20 cellular contexts compared by ENCODE assay signal in the genomic region with DNA sequence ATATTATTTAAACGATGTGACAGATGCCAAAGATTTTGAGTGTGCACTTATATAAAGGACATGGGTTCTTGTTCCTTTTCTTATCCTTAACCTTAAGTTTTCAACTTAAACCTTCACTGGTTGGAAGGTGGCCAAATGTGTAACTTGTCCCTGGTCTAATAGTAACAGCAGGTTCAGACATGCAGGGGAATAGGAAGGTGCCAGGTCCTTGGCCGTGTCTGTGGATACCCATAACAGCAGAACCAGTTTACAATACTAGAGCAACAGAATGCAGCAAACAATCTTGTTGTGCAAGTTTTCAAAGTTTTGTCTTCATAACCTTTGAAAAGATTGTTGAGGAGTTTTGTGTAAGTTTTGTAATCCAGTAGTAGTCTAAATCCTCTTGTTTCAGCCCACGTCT. TPM values are rescaled to one million over a fixed set of nuclear protein-coding genes. Genes with fewer than 3 reads are reported as not detected.
DNase-seq lines count a peak whose midpoint lies in the region; ATAC-seq and TF ChIP-seq lines count a peak whose summit lies in the region.
"Had no signal": no experiment of that assay in that cellular context is flagged by ENCODE, and none has a peak within 500 bp of the region (broad histone marks: within the 10 kb centered on the region; RNA-seq: fewer than 3 reads in every experiment).

No MANE protein-coding gene starts in this region.

- H2AFZ ChIP-seq in smooth muscle cell (ENCODE audit: low read depth), result no peak overlapping the region
- H2AFZ ChIP-seq: parathyroid adenoma had no signal

- DNase-seq in activated T-cell treated with anti-CD3 and anti-CD28 coated beads, Interleukin-2, amount 50 U/mL, for 24 hours, result no peak
- no peak for DNase-seq in activated T-cell treated with anti-CD3 and anti-CD28 coated beads, Interleukin-2, amount 50 U/mL, for 48 hours
- DNase-seq in KBM-7 (peak; percentile 60), OCI-M1 (lab: John Stamatoyannopoulos, UW) (peak; percentile 62), smooth muscle cell (lab: John Stamatoyannopoulos, UW; ENCODE audit: unreplicated experiment) (no peak), NCI-H1694 (lab: John Stamatoyannopoulos, UW) (no peak)
- DNase-seq: activated CD4-positive, alpha-beta T cell treated with anti-CD3 and anti-CD28 coated beads, Interleukin-2, amount 50 U/mL, for 4 hours; amygdala; effector memory CD4-positive, alpha-beta T cell; GOT3; heart right ventricle; KG1; NCI-H1694 treated with DMSO at 0.1 percent for 48 hours; NCI-H524 treated with DMSO at 0.1 percent for 48 hours; Peyer's patch; stimulated activated CD4-positive, alpha-beta T cell treated with anti-CD3 and anti-CD28 coated beads, Interleukin-2, amount 100 ng/mL, for 48 hours had no signal

- H3K9ac ChIP-seq in smooth muscle cell (ENCODE audit: low read depth), result no peak overlapping the region
- H3K9ac ChIP-seq: parathyroid adenoma had no signal

- H3K36me3 Mint-ChIP-seq in activated T-cell treated with anti-CD3 and anti-CD28 coated beads, Interleukin-2, amount 50 U/mL, for 24 hours (ENCODE audit: low read depth), result peaks cover 73% of the 10 kb centered on the region

- H3K9me3 Mint-ChIP-seq in activated T-cell treated with anti-CD3 and anti-CD28 coated beads, Interleukin-2, amount 50 U/mL, for 24 hours, result no peaks in the 10 kb centered on the region
- H3K9me3 Mint-ChIP-seq: central memory CD8-positive, alpha-beta T cell had no signal

- no peak overlapping the region for H3K4me2 ChIP-seq in smooth muscle cell

- peaks cover 86% of the 10 kb centered on the region for H3K27me3 ChIP-seq in smooth muscle cell (ENCODE audit: low read depth)
- H3K27me3 ChIP-seq: Peyer's patch had no signal

- H3K27ac Mint-ChIP-seq in activated T-cell treated with anti-CD3 and anti-CD28 coated beads, Interleukin-2, amount 50 U/mL, for 24 hours, result peak overlapping the region; percentile 26

- no peaks in the 10 kb centered on the region for H3F3A ChIP-seq in smooth muscle cell (ENCODE audit: low read depth)

- H3K9me3 ChIP-seq in smooth muscle cell (replicated peaks; ENCODE audit: low read depth), result no peaks in the 10 kb centered on the region
- H3K9me3 ChIP-seq: heart right ventricle, Peyer's patch had no signal

- no peaks in the 10 kb centered on the region for H3K36me3 ChIP-seq in smooth muscle cell (ENCODE audit: low read depth)
- H3K36me3 ChIP-seq: heart right ventricle, Peyer's patch had no signal

- no peak overlapping the region for H3K4me3 Mint-ChIP-seq in activated T-cell treated with anti-CD3 and anti-CD28 coated beads, Interleukin-2, amount 50 U/mL, for 24 hours
- H3K4me3 Mint-ChIP-seq: central memory CD8-positive, alpha-beta T cell had no signal

- H3K4me1 ChIP-seq in smooth muscle cell (ENCODE audit: low read depth), result peaks cover 5% of the 10 kb centered on the region

- ATAC-seq in GM21515 (IDR thresholded peaks at IDR 0.05; ENCODE audit: unreplicated experiment), result no peak
- ATAC-seq: heart right ventricle had no signal

- H3K4me1 Mint-ChIP-seq in activated T-cell treated with anti-CD3 and anti-CD28 coated beads, Interleukin-2, amount 50 U/mL, for 24 hours (ENCODE audit: low read depth), result peaks cover 32% of the 10 kb centered on the region

- H3K27me3 Mint-ChIP-seq in activated T-cell treated with anti-CD3 and anti-CD28 coated beads, Interleukin-2, amount 50 U/mL, for 24 hours, result no peaks in the 10 kb centered on the region

- no peak for TF ChIP-seq CTCF in smooth muscle cell (IDR thresholded peaks at IDR 0.05; ENCODE audit: borderline replicate concordance, insufficient read depth, poor library complexity, severe bottlenecking)

- H3K27ac ChIP-seq in smooth muscle cell (ENCODE audit: low read depth), result peak overlapping the region; percentile 1
- H3K27ac ChIP-seq: heart right ventricle, parathyroid adenoma, Peyer's patch had no signal

- no peaks in the 10 kb centered on the region for H3K79me2 ChIP-seq in smooth muscle cell (ENCODE audit: low read depth)
- H3K79me2 ChIP-seq: parathyroid adenoma had no signal

- in situ Hi-C loops in KBM-7 (cut with MboI; ENCODE audit: low pct_unique_long_range_greater_than_20kb, low sequenced_read_pairs), result no loop called here

- WGBS in smooth muscle cell (ENCODE audit: low lambda C conversion rate), result 79% methylated on average over 3 of the region's 3 CpGs

- H3K4me3 ChIP-seq in smooth muscle cell, result no peak overlapping the region
- H3K4me3 ChIP-seq: heart right ventricle, Peyer's patch had no signal

- H4K20me1 ChIP-seq in smooth muscle cell (ENCODE audit: low read depth), result no peaks in the 10 kb centered on the region

RNA-seq across cellular contexts. Expression of gene MYB, which starts 4.4 kb away (rescaled TPM):
- 1.2 TPM in 1 of 2 replicates, not detected in the other for total RNA-seq in smooth muscle cell
- polyA plus RNA-seq in smooth muscle cell, result 0.06 and 0.25 TPM in 2 replicates
- total RNA-seq: lung microvascular endothelial cell had no signal

Comparison
In these comparisons a context has a peak if more than half of its experiments do, and no peak if none do; other contexts are left out.
1. DNase-seq: peak in KBM-7 (single experiment) and OCI-M1 (single experiment); none in activated T-cell treated with anti-CD3 and anti-CD28 coated beads, Interleukin-2, amount 50 U/mL, for 24 hours (single experiment), activated T-cell treated with anti-CD3 and anti-CD28 coated beads, Interleukin-2, amount 50 U/mL, for 48 hours (0 of 2), smooth muscle cell (single experiment) and NCI-H1694 (single experiment).